24 cellular contexts compared by ENCODE assay signal in genomic region chr10:3169271-3169670, GRCh38. TPM values are rescaled to one million over a fixed set of nuclear protein-coding genes. Genes with fewer than 3 reads are reported as not detected.
DNase-seq lines count a peak whose midpoint lies in the region; ATAC-seq and TF ChIP-seq lines count a peak whose summit lies in the region.
"Had no signal": no experiment of that assay in that cellular context is flagged by ENCODE, and none has a peak within 500 bp of the region (broad histone marks: within the 10 kb centered on the region; RNA-seq: fewer than 3 reads in every experiment).

No MANE protein-coding gene starts in this region.

- peak overlapping the region; percentile 72 for H3K27ac ChIP-seq in angular gyrus (ENCODE audit: low read depth, low read length)
- no peak overlapping the region for H3K27ac ChIP-seq in left lung
- H3K27ac ChIP-seq: 22Rv1, esophagus muscularis mucosa, GM23248, neural progenitor cell, prostate gland, SK-N-MC, upper lobe of left lung had no signal

- TF ChIP-seq CTCF in left lung (IDR thresholded peaks at IDR 0.05), result no peak

- no peak overlapping the region for H3K4me3 ChIP-seq in left lung
- H3K4me3 ChIP-seq: esophagus muscularis mucosa, GM23248, neural progenitor cell, prostate gland, SK-N-MC, upper lobe of left lung had no signal

- intact Hi-C loops in left lung (cut with DNase I), result no loop called here

- DNase-seq in DMS53 (lab: John Stamatoyannopoulos, UW), result peak; percentile 69
- no peak for DNase-seq in DMS53 treated with DMSO at 0.1 percent for 48 hours (lab: John Stamatoyannopoulos, UW; ENCODE audit: unreplicated experiment)
- DNase-seq in Ammon's horn (ENCODE audit: low spot score), result peak; percentile 46
- peak; percentile 22 for DNase-seq in midbrain (lab: John Stamatoyannopoulos, UW)
- DNase-seq in activated CD4-positive, CD25-positive, alpha-beta regulatory T cell (lab: John Stamatoyannopoulos, UW), result no peak
- DNase-seq in left lung, result no peak
- DNase-seq in T-helper 1 cell, result no peak
- DNase-seq: activated CD4-positive, alpha-beta T cell treated with anti-CD3 and anti-CD28 coated beads for 48 hours; activated CD8-positive, alpha-beta memory T cell treated with anti-CD3 and anti-CD28 coated beads, Interleukin-2, amount 50 U/mL, for 4 hours; CD4-positive, alpha-beta memory T cell; DMS153; effector memory CD8-positive, alpha-beta T cell; GDM1; GM23248; NCI-H510A; stimulated activated CD8-positive, alpha-beta memory T cell treated with anti-CD3 and anti-CD28 coated beads, Interleukin-4, amount 100 ng/mL, for 48 hours; T-helper 2 cell; upper lobe of left lung had no signal

- peaks cover 6 to 13% of the 10 kb centered on the region in 2 donors for H3K4me1 ChIP-seq in left lung
- H3K4me1 ChIP-seq: prostate gland had no signal

- ATAC-seq in left lung, result no peak
- ATAC-seq: effector memory CD8-positive, alpha-beta T cell had no signal

- no peaks in the 10 kb centered on the region for H3K9me3 ChIP-seq in left lung
- H3K9me3 ChIP-seq: esophagus muscularis mucosa, prostate gland, upper lobe of left lung had no signal

- H3K27me3 ChIP-seq in left lung, result no peaks in the 10 kb centered on the region
- H3K27me3 ChIP-seq: esophagus muscularis mucosa, neural progenitor cell, upper lobe of left lung had no signal

- H3K36me3 ChIP-seq in left lung, result peaks cover 0 to 58% of the 10 kb centered on the region in 2 donors
- H3K36me3 ChIP-seq: neural progenitor cell had no signal

RNA-seq across cellular contexts. Expression of gene PITRM1, which starts 3.3 kb away (rescaled TPM):
- total RNA-seq in left lung, result 10 to 100 TPM; 71.6 to 77.0 TPM

Comparison
In these comparisons a context has a peak if more than half of its experiments do, and no peak if none do; other contexts are left out.
1. DNase-seq: peak in DMS53 (single experiment), Ammon's horn (single experiment) and midbrain (single experiment); none in DMS53 treated with DMSO at 0.1 percent for 48 hours (single experiment), activated CD4-positive, CD25-positive, alpha-beta regulatory T cell (0 of 4), left lung (0 of 2) and T-helper 1 cell (0 of 5).